In the genomic region with DNA sequence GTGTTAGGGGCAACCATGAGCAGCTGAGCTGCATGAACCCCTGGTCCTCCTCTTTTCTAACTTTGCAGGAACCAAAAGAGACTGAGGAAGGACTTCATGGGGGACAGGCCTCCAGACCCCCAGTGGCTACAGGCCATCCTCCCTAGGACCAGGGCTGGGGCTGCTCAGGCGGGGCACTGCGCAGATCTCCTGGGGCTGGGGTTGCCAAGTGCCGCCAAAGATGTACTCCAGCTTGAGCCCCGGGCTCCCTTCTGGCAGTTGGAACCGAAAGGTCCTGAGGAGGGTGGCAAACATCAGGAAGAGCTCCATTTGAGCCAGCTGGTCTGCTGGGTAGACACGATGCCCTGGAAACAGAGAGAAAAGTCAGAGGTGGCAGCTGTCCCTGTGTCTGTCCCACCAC, we compare ENCODE assay signal across 20 cellular contexts.
"Had no signal": no experiment of that assay in that cellular context is flagged by ENCODE, and none has a peak within 500 bp of the region (broad histone marks: within the 10 kb centered on the region; RNA-seq: fewer than 3 reads in every experiment).

No MANE protein-coding gene starts in this region.

- H3K9me3 ChIP-seq: ascending aorta, esophagus squamous epithelium, gastrocnemius medialis, neutrophil, ovary, prostate gland, tibial artery had no signal

- H3K9me3 Mint-ChIP-seq: activated naive CD4-positive, alpha-beta T cell treated with anti-CD3 and anti-CD28 coated beads, Interleukin-2, amount 50 U/mL, for 72 hours; activated T-helper 1 cell treated with anti-CD3 and anti-CD28 coated beads, Interleukin-12 subunit alpha, Interleukin-12 subunit beta, Interleukin-2, Interleukin-4 antibody, amounts not matched to agents 30 ng/mL and 10 ng/mL and 1 ng/mL, durations not matched to agents 14 hours and 24 hours and 36 hours; central memory CD8-positive, alpha-beta T cell; natural killer cell; stimulated activated effector memory CD8-positive, alpha-beta T cell treated with anti-CD3 and anti-CD28 coated beads, Interleukin-12 subunit alpha, Interleukin-12 subunit beta, amount 100 ng/mL, for 72 hours had no signal

- H3K27ac ChIP-seq: ascending aorta, dorsolateral prefrontal cortex, esophagus squamous epithelium, gastrocnemius medialis, neutrophil, ovary, prostate gland, tibial artery had no signal

- H3K36me3 ChIP-seq: ascending aorta, esophagus squamous epithelium, gastrocnemius medialis, neutrophil, ovary, prostate gland, tibial artery, WERI-Rb-1 had no signal

- H3K27me3 ChIP-seq: ascending aorta, dorsolateral prefrontal cortex, gastrocnemius medialis, ovary had no signal

- H3K4me3 ChIP-seq: ascending aorta, esophagus squamous epithelium, gastrocnemius medialis, ovary, prostate gland, tibial artery had no signal

- FAIRE-seq: colon had no signal

- H3K27ac Mint-ChIP-seq: activated CD8-positive, alpha-beta T cell treated with anti-CD3 and anti-CD28 coated beads, Interleukin-2, amount 10 ng/mL, durations not matched to agents 7 days and 5 days; activated naive CD4-positive, alpha-beta T cell treated with anti-CD3 and anti-CD28 coated beads, Interleukin-2, amount 50 U/mL, for 72 hours; activated T-helper 1 cell treated with anti-CD3 and anti-CD28 coated beads, Interleukin-12 subunit alpha, Interleukin-12 subunit beta, Interleukin-2, Interleukin-4 antibody, amounts not matched to agents 30 ng/mL and 10 ng/mL and 1 ng/mL, durations not matched to agents 14 hours and 24 hours and 36 hours; natural killer cell; stimulated activated effector memory CD8-positive, alpha-beta T cell treated with anti-CD3 and anti-CD28 coated beads, Interleukin-12 subunit alpha, Interleukin-12 subunit beta, amount 100 ng/mL, for 72 hours had no signal

- H3K4me3 Mint-ChIP-seq: activated CD8-positive, alpha-beta T cell treated with anti-CD3 and anti-CD28 coated beads, Interleukin-2, amount 10 ng/mL, durations not matched to agents 7 days and 5 days; activated T-helper 1 cell treated with anti-CD3 and anti-CD28 coated beads, Interleukin-12 subunit alpha, Interleukin-12 subunit beta, Interleukin-2, Interleukin-4 antibody, amounts not matched to agents 30 ng/mL and 10 ng/mL and 1 ng/mL, durations not matched to agents 14 hours and 24 hours and 36 hours; central memory CD8-positive, alpha-beta T cell; natural killer cell; stimulated activated effector memory CD8-positive, alpha-beta T cell treated with anti-CD3 and anti-CD28 coated beads, Interleukin-12 subunit alpha, Interleukin-12 subunit beta, amount 100 ng/mL, for 72 hours; stimulated activated naive CD8-positive, alpha-beta T cell treated with anti-CD3 and anti-CD28 coated beads, Interleukin-15, amount 100 ng/mL, for 72 hours had no signal

- DNase-seq: activated CD4-positive, alpha-beta T cell treated with anti-CD3 and anti-CD28 coated beads for 1 hour; esophagus squamous epithelium; gastrocnemius medialis; natural killer cell; stimulated activated CD4-positive, alpha-beta T cell treated with anti-CD3 and anti-CD28 coated beads, Interleukin-12 subunit alpha, Interleukin-12 subunit beta, amount 100 ng/mL, for 4 hours; stimulated activated CD4-positive, alpha-beta T cell treated with anti-CD3 and anti-CD28 coated beads, Interleukin-1b, Interleukin-23, amount 100 ng/mL, for 48 hours; tibial artery; WERI-Rb-1 had no signal

- H3K36me3 Mint-ChIP-seq: activated naive CD4-positive, alpha-beta T cell treated with anti-CD3 and anti-CD28 coated beads, Interleukin-2, amount 50 U/mL, for 72 hours; natural killer cell; stimulated activated effector memory CD8-positive, alpha-beta T cell treated with anti-CD3 and anti-CD28 coated beads, Interleukin-12 subunit alpha, Interleukin-12 subunit beta, amount 100 ng/mL, for 72 hours had no signal

- H3K4me1 Mint-ChIP-seq: central memory CD8-positive, alpha-beta T cell; natural killer cell; stimulated activated effector memory CD8-positive, alpha-beta T cell treated with anti-CD3 and anti-CD28 coated beads, Interleukin-12 subunit alpha, Interleukin-12 subunit beta, amount 100 ng/mL, for 72 hours had no signal

- H3K4me1 ChIP-seq: ascending aorta, prostate gland, tibial artery had no signal
